In the genomic region with DNA sequence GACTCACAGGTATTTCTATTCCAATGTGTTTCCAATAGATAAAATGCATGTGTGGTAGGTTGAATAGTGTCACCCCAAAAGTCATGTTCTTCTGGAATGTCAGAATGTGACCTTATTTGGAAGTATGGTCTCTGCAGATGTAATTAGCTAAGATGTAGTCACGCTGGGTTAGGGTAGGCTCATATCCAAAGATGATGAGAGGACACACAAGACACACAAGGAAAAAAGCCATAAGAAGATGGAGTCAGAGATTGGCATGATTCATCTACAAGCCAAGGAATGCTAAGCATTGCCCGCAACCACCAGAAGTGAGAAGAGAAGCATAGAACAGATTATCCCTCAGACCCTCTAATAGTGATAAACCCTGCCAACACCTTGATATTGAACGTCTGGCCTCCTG, we compare ENCODE assay signal across 16 cellular contexts. TPM values are rescaled to one million over a fixed set of nuclear protein-coding genes. Genes with fewer than 3 reads are reported as not detected.
DNase-seq lines count a peak whose midpoint lies in the region; FAIRE-seq and TF ChIP-seq lines count a peak whose summit lies in the region.
"Had no signal": no experiment of that assay in that cellular context is flagged by ENCODE, and none has a peak within 500 bp of the region (broad histone marks: within the 10 kb centered on the region; RNA-seq: fewer than 3 reads in every experiment).

No MANE protein-coding gene starts in this region.

- DNase-seq in EL: peak; percentile 67
- DNase-seq in HT1080 (ENCODE audit: low read depth): peak; percentile 33
- peak; percentile 5 for DNase-seq in astrocyte of the hippocampus (ENCODE audit: low read depth, low spot score)
- no peak for DNase-seq in GM12891 (ENCODE audit: insufficient read length, low spot score)
- no peak for DNase-seq in T-helper 1 cell
- DNase-seq in NCI-H345 (lab: John Stamatoyannopoulos, UW): no peak
- no peak for DNase-seq in NOMO-1 treated with dmso at 0.1 percent for 144 hours (lab: John Stamatoyannopoulos, UW; ENCODE audit: unreplicated experiment)
- DNase-seq: AML-193; Caco-2; CD8-positive, alpha-beta memory T cell; DND-41; IMR-90; KBM-7 had no signal

- FAIRE-seq in GM12891 (lab: Jason Lieb, UNC): no peak
- FAIRE-seq: A549, GM12892, H1 had no signal

- no peak for TF ChIP-seq POLR2A in GM12891 (IDR thresholded peaks at IDR 0.05; ENCODE audit: low read depth, low read length)

TF ChIP-seq in GM12891, 5 proteins besides CTCF, POLR2A, EP300 and RAD21:
- no peak for TF ChIP-seq PAX5 (IDR thresholded peaks at IDR 0.05; ENCODE audit: insufficient read depth, low read length, severe bottlenecking)
- no peak for TF ChIP-seq SPI1 (IDR thresholded peaks at IDR 0.05; ENCODE audit: low read depth, low read length)
- no peak for TF ChIP-seq POLR2AphosphoS5 (IDR thresholded peaks at IDR 0.05; ENCODE audit: low read depth, low read length)
- no peak for TF ChIP-seq TAF1 (IDR thresholded peaks at IDR 0.05; ENCODE audit: low read depth, low read length)
- no peak for TF ChIP-seq POU2F2 (IDR thresholded peaks at IDR 0.05; ENCODE audit: low read depth, low read length)

RNA-seq across cellular contexts. Expression of a gene that starts 17.5 kb away (rescaled TPM):
- total RNA-seq in HT1080 (2014; rRNA removed; shearing (Covaris generic)): 56.8 and 60.7 TPM in 2 replicates
- 61.6 and 75.7 TPM in 2 replicates for polyA plus RNA-seq in HT1080 (2015; cell fraction: cytosol; rRNA removed)
- 74.9 and 75.4 TPM in 2 replicates for polyA plus RNA-seq in HT1080 (2015; cell fraction: nucleus; rRNA removed)
- 42.3 TPM for polyA plus RNA-seq in GM12891 (2012; ENCODE audit: low read depth, missing spikeins)

Comparison
In these comparisons a context has a peak if more than half of its experiments do, and no peak if none do; other contexts are left out.
1. DNase-seq: peak in EL (single experiment), HT1080 (single experiment) and astrocyte of the hippocampus (single experiment); none in GM12891 (single experiment), T-helper 1 cell (0 of 5), NCI-H345 (single experiment) and NOMO-1 treated with dmso at 0.1 percent for 144 hours (single experiment).